ENCODE assay signal across 8 cellular contexts in genomic region chr17:45487704-45488103, GRCh38. TPM values are rescaled to one million over a fixed set of nuclear protein-coding genes. Genes with fewer than 3 reads are reported as not detected.
DNase-seq lines count a peak whose midpoint lies in the region; ATAC-seq and TF ChIP-seq lines count a peak whose summit lies in the region.
"Not testable (repeated sequence)": the region's sequence is repeated elsewhere in the genome, so short reads cannot be mapped to it uniquely, and the experiment has no call there.

No MANE protein-coding gene starts in this region.

- DNase-seq in EH (ENCODE audit: low read depth): peak; percentile 93
- DNase-seq in MV-4-11 (lab: John Stamatoyannopoulos, UW): peak; percentile 87
- DNase-seq in SK-N-MC (ENCODE audit: low read depth, low spot score): peak; percentile 3
- DNase-seq in ascending aorta (ENCODE audit: low spot score in 2 of 2): peak; percentile 56 to 94
- DNase-seq in fibroblast of gingiva (ENCODE audit: low read depth): peak; percentile 89
- peak; percentile 60 to 84 for DNase-seq in left colon
- peak; percentile 47 to 94 (median 62) for DNase-seq in posterior cingulate gyrus
- DNase-seq in vagina (ENCODE audit: extremely low spot score in 2 of 2): peak in 1 of 2 donors; percentile 95

- not testable (repeated sequence) for H3K36me3 ChIP-seq in SK-N-MC (ENCODE audit: insufficient read depth, low read length); ascending aorta; vagina

- not testable (repeated sequence) for TF ChIP-seq CTCF in ascending aorta (IDR thresholded peaks at IDR 0.05); vagina (IDR thresholded peaks at IDR 0.05)

- not testable (repeated sequence) for TF ChIP-seq POLR2A in vagina (IDR thresholded peaks at IDR 0.05)

- not testable (repeated sequence) for H3K4me3 ChIP-seq in SK-N-MC, ascending aorta, vagina

- H3K4me1 ChIP-seq in ascending aorta: not testable (repeated sequence)
- peaks cover 31% of the 10 kb centered on the region for H3K4me1 ChIP-seq in vagina

- intact Hi-C loops in ascending aorta (cut with DNase I); left colon (cut with DNase I, micrococcal nuclease); posterior cingulate gyrus (cut with DNase I); vagina (cut with DNase I): not testable (repeated sequence)

- H3K9ac ChIP-seq in SK-N-MC (ENCODE audit: insufficient read length): not testable (repeated sequence)

- peak; percentile 34 for ATAC-seq in left colon

- H3K9me3 ChIP-seq in SK-N-MC (ENCODE audit: low read depth, low read length); ascending aorta; vagina: not testable (repeated sequence)

- not testable (repeated sequence) for H3K27me3 ChIP-seq in ascending aorta, vagina

- H3K27ac ChIP-seq in SK-N-MC: not testable (repeated sequence)
- H3K27ac ChIP-seq in ascending aorta: peak overlapping the region; percentile 61 to 87
- peak overlapping the region; percentile 92 for H3K27ac ChIP-seq in vagina

RNA-seq across cellular contexts. Expression of gene PLEKHM1, which starts 2.8 kb away (rescaled TPM):
- total RNA-seq in ascending aorta (30.2 TPM), left colon (10 to 100 TPM; 56.9 to 73.7 TPM), vagina (93.1 TPM)

RNA-seq across cellular contexts. Expression of gene ARHGAP27, which starts 55.0 kb away (rescaled TPM):
- total RNA-seq in ascending aorta (80.6 TPM), left colon (100 to 1,000 TPM; 146 to 165 TPM), vagina (80.0 TPM)
